In genomic region chr7:138247081-138247480, GRCh38 we compare ENCODE assay signal across 18 cellular contexts.
DNase-seq lines count a peak whose midpoint lies in the region; ATAC-seq and TF ChIP-seq lines count a peak whose summit lies in the region.
"Had no signal": no experiment of that assay in that cellular context is flagged by ENCODE, and none has a peak within 500 bp of the region (broad histone marks: within the 10 kb centered on the region; RNA-seq: fewer than 3 reads in every experiment).

No MANE protein-coding gene starts in this region.

- ATAC-seq in WTC11 (no peak), HG03095 (IDR thresholded peaks at IDR 0.05; ENCODE audit: unreplicated experiment) (no peak)
- ATAC-seq: Panc1 had no signal

- H4K8ac ChIP-seq in H9 (replicated peaks; ENCODE audit: insufficient read length, low read depth, low read length) (no peak overlapping the region), trophoblast cell (ENCODE audit: low read depth, low read length) (no peak overlapping the region)

- H3K4me2 ChIP-seq in H9 (ENCODE audit: insufficient read depth, insufficient read length, low read length) (no peak overlapping the region), trophoblast cell (ENCODE audit: low read length) (peak overlapping the region; percentile 48)

- H2BK120ac ChIP-seq in H9 (ENCODE audit: low read depth, low read length, poor library complexity, severe bottlenecking), result no peak overlapping the region
- peak overlapping the region; percentile 48 for H2BK120ac ChIP-seq in trophoblast cell (ENCODE audit: insufficient read depth, low read length, poor library complexity)

- no peak overlapping the region for H2BK12ac ChIP-seq in H9 (ENCODE audit: insufficient read length, low read depth, low read length)
- H2BK12ac ChIP-seq in trophoblast cell (ENCODE audit: low read length), result no peak overlapping the region

- no peak overlapping the region for H2BK15ac ChIP-seq in H9 (ENCODE audit: low read depth, low read length)

- H4K5ac ChIP-seq in H9 (ENCODE audit: insufficient read length, low read depth, low read length), result no peak overlapping the region

- H4K12ac ChIP-seq in trophoblast cell (ENCODE audit: low read depth, low read length), result no peak overlapping the region

- no peak overlapping the region for H3K4me3 Mint-ChIP-seq in H9
- H3K4me3 Mint-ChIP-seq in WTC11, result no peak overlapping the region
- H3K4me3 Mint-ChIP-seq: CD4-positive, CD25-positive, alpha-beta regulatory T cell had no signal

- H3K18ac ChIP-seq in H9 (ENCODE audit: insufficient read length, low read depth, low read length), result no peak overlapping the region
- no peak overlapping the region for H3K18ac ChIP-seq in trophoblast cell (ENCODE audit: low read length)

- H2AFZ ChIP-seq in H9 (ENCODE audit: low read length) (no peak overlapping the region), trophoblast cell (ENCODE audit: insufficient read depth, low read length, poor library complexity) (no peak overlapping the region)

- no peak overlapping the region for H3K23ac ChIP-seq in H9 (ENCODE audit: insufficient read length, low read depth, low read length)
- H3K23ac ChIP-seq in trophoblast cell (ENCODE audit: low read length), result no peak overlapping the region

- POLR2A ChIA-PET in WTC11 (lab: Charles Lee), result no interaction called here

- H3K79me2 ChIP-seq in H9 (ENCODE audit: insufficient read depth, low read length), result no peaks in the 10 kb centered on the region
- peaks cover 2% of the 10 kb centered on the region for H3K79me2 ChIP-seq in trophoblast cell (ENCODE audit: control insufficient read depth, insufficient read depth, low read length, poor library complexity)

- peaks cover 52 to 56% of the 10 kb centered on the region in 2 experiments for H3K4me1 Mint-ChIP-seq in H9
- H3K4me1 Mint-ChIP-seq in WTC11, result peaks cover 59% of the 10 kb centered on the region
- H3K4me1 Mint-ChIP-seq: CD4-positive, CD25-positive, alpha-beta regulatory T cell had no signal

- H3K9me3 ChIP-seq in H9 (ENCODE audit: control insufficient read depth, low read depth, low read length), result no peaks in the 10 kb centered on the region
- H3K9me3 ChIP-seq in iPS-20b (ENCODE audit: insufficient read depth, low read depth, low read length), result no peaks in the 10 kb centered on the region
- no peaks in the 10 kb centered on the region for H3K9me3 ChIP-seq in trophoblast cell (ENCODE audit: insufficient read depth, low read depth, low read length)

- H3K27me3 ChIP-seq in H9 (ENCODE audit: insufficient read depth, low read length) (no peaks in the 10 kb centered on the region), iPS-20b (ENCODE audit: insufficient read depth, low read length) (no peaks in the 10 kb centered on the region), trophoblast cell (ENCODE audit: insufficient read depth, low read length) (no peaks in the 10 kb centered on the region)

- H4K91ac ChIP-seq in H9 (ENCODE audit: insufficient read length, low read depth, low read length) (no peak overlapping the region), trophoblast cell (ENCODE audit: low read depth, low read length) (no peak overlapping the region)

- CTCF ChIA-PET in WTC11 (lab: Charles Lee), result interaction anchor here (1.1 kb wide), 1 partner anchor 86 kb away, joined by 3 read pairs; no protein-coding TSS in a partner anchor

- no peak overlapping the region for H2AK5ac ChIP-seq in H9 (ENCODE audit: insufficient read length, low read length)
- no peak overlapping the region for H2AK5ac ChIP-seq in trophoblast cell (ENCODE audit: low read length)

- DNase-seq in H9 (no peak), WTC11 (ENCODE audit: low spot score) (no peak), trophoblast cell (peak in 1 of 2 donors; percentile 63), cerebellar nuclear complex (lab: John Stamatoyannopoulos, UW) (no peak), pons (ENCODE audit: low spot score) (no peak)
- DNase-seq: CD4-positive, CD25-positive, alpha-beta regulatory T cell; DMS53; GOT3; IMR-90; Kasumi-1; NCI-H1930; NCI-H2171; NCI-H446 treated with DMSO at 0.1 percent for 48 hours; NCI-H774; Right ventricle myocardium superior had no signal

- H3K4me1 ChIP-seq in H9 (ENCODE audit: insufficient read depth, low read length), result peaks cover 3% of the 10 kb centered on the region; the same call in 1 of the 2 replicates
- peaks cover 47% of the 10 kb centered on the region for H3K4me1 ChIP-seq in iPS-20b (ENCODE audit: insufficient read depth, low read length)
- peaks cover 8 to 14% of the 10 kb centered on the region in 2 experiments for H3K4me1 ChIP-seq in trophoblast cell (ENCODE audit: control insufficient read depth in 1 of 2, insufficient read depth in 2 of 2, low read length in 2 of 2)

- no peak overlapping the region for H3K14ac ChIP-seq in H9 (ENCODE audit: insufficient read depth, low read length)
- H3K14ac ChIP-seq in trophoblast cell (ENCODE audit: low read length), result no peak overlapping the region

- no peaks in the 10 kb centered on the region for H3K23me2 ChIP-seq in H9 (ENCODE audit: insufficient read length, low read depth, low read length, poor library complexity, severe bottlenecking)

- H3K36me3 ChIP-seq in iPS-20b (ENCODE audit: insufficient read depth, low read depth, low read length) (no peaks in the 10 kb centered on the region), trophoblast cell (ENCODE audit: control insufficient read depth in 1 of 2, insufficient read depth in 2 of 2, low read length in 2 of 2) (peaks cover 0 to 3% of the 10 kb centered on the region in 2 experiments)

- H3K79me1 ChIP-seq in H9 (ENCODE audit: insufficient read depth, low read depth, low read length, poor library complexity, severe bottlenecking) (no peaks in the 10 kb centered on the region), trophoblast cell (ENCODE audit: low read length) (peaks cover 42% of the 10 kb centered on the region)

- no peaks in the 10 kb centered on the region for H3K27me3 Mint-ChIP-seq in H9 (ENCODE audit: low read depth)
- H3K27me3 Mint-ChIP-seq in WTC11 (ENCODE audit: low read depth), result no peaks in the 10 kb centered on the region; the same call in 1 of the 2 replicates

- no peak overlapping the region for H3T11ph ChIP-seq in H9 (ENCODE audit: low read length)

- H3K36me3 Mint-ChIP-seq in H9 (ENCODE audit: insufficient read depth in 1 of 3, low read depth in 3 of 3) (peaks cover 0 to 15% (median 12%) of the 10 kb centered on the region in 3 experiments; a peak in 5 of 7 replicates), WTC11 (peaks cover 28% of the 10 kb centered on the region)
- H3K36me3 Mint-ChIP-seq: CD4-positive, CD25-positive, alpha-beta regulatory T cell had no signal

- no peak overlapping the region for H2BK5ac ChIP-seq in H9 (ENCODE audit: insufficient read length, low read length)
- peak overlapping the region; percentile 65 for H2BK5ac ChIP-seq in trophoblast cell (ENCODE audit: low read depth, low read length, poor library complexity)

- no peak overlapping the region for H2BK20ac ChIP-seq in H9 (ENCODE audit: low read depth, low read length, poor library complexity, severe bottlenecking)

- H3K9ac ChIP-seq in H9 (ENCODE audit: extremely low read depth, insufficient read length, low read length) (no peak overlapping the region), iPS-20b (ENCODE audit: low read depth, low read length) (peak overlapping the region; percentile 55; the same call in 1 of the 2 replicates), trophoblast cell (ENCODE audit: low read length) (peak overlapping the region; percentile 76)

- H3K9me3 Mint-ChIP-seq in H9 (peaks cover 2 to 13% of the 10 kb centered on the region in 2 experiments), WTC11 (peaks cover 29% of the 10 kb centered on the region)

- H3K4me3 ChIP-seq in iPS-20b (ENCODE audit: low read length) (no peak overlapping the region), trophoblast cell (ENCODE audit: low read depth, low read length) (no peak overlapping the region)

- H3K27ac ChIP-seq in H9 (ENCODE audit: insufficient read length, low read depth, low read length) (peak overlapping the region; percentile 67), iPS-20b (ENCODE audit: low read length) (peak overlapping the region; percentile 96), trophoblast cell (ENCODE audit: low read depth, low read length) (peak overlapping the region; percentile 98)

- TF ChIP-seq CTCF in H9 (conservative IDR thresholded peaks at IDR 0.05) (no peak), WTC11 (IDR thresholded peaks at IDR 0.05) (no peak)

- no peaks in the 10 kb centered on the region for H4K20me1 ChIP-seq in H9 (ENCODE audit: control insufficient read depth, insufficient read depth, insufficient read length)

- no peak overlapping the region for H3K56ac ChIP-seq in H9 (ENCODE audit: insufficient read length, low read depth, low read length)

- H3K27ac Mint-ChIP-seq in H9, result peak overlapping the region; percentile 87 to 91 (median 88)
- peak overlapping the region; percentile 88 for H3K27ac Mint-ChIP-seq in WTC11
- H3K27ac Mint-ChIP-seq: CD4-positive, CD25-positive, alpha-beta regulatory T cell had no signal

- WGBS in H9 (ENCODE audit: extremely low coverage, insufficient read length, low lambda C conversion rate), result no CpG with 5 or more reads among the region's 1 CpG
- no CpG with 5 or more reads among the region's 1 CpG for WGBS in trophoblast cell (ENCODE audit: extremely low coverage, insufficient coverage, insufficient read length)

- no peak overlapping the region for H3K4ac ChIP-seq in H9 (ENCODE audit: low read depth, low read length)
- H3K4ac ChIP-seq in trophoblast cell (ENCODE audit: low read depth, low read length), result no peak overlapping the region

TF ChIP-seq in WTC11, 78 proteins besides CTCF, POLR2A, EP300 and RAD21 (continues in another document):
- TF ChIP-seq, protein P1, sequence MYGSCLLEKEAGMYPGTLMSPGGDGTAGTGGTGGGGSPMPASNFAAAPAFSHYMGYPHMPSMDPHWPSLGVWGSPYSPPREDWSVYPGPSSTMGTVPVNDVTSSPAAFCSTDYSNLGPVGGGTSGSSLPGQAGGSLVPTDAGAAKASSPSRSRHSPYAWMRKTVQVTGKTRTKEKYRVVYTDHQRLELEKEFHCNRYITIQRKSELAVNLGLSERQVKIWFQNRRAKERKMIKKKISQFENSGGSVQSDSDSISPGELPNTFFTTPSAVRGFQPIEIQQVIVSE (CRISPR knock-in tag; IDR thresholded peaks at IDR 0.05; ENCODE audit: borderline replicate concordance), result no peak
- TF ChIP-seq ZNF423 (CRISPR knock-in tag; IDR thresholded peaks at IDR 0.05), result no peak
- no peak for TF ChIP-seq OVOL2 (CRISPR knock-in tag; IDR thresholded peaks at IDR 0.05; ENCODE audit: borderline replicate concordance)
- TF ChIP-seq ZNF263 (CRISPR knock-in tag; IDR thresholded peaks at IDR 0.05; ENCODE audit: low read depth), result no peak
- no peak for TF ChIP-seq TEAD1 (CRISPR knock-in tag; IDR thresholded peaks at IDR 0.05)
- TF ChIP-seq FOXJ3 (CRISPR knock-in tag; IDR thresholded peaks at IDR 0.05; ENCODE audit: borderline replicate concordance), result no peak
- TF ChIP-seq ZNF232 (CRISPR knock-in tag; IDR thresholded peaks at IDR 0.05), result no peak
